Comparison of ENCODE assay signal across 15 cellular contexts in the genomic region with DNA sequence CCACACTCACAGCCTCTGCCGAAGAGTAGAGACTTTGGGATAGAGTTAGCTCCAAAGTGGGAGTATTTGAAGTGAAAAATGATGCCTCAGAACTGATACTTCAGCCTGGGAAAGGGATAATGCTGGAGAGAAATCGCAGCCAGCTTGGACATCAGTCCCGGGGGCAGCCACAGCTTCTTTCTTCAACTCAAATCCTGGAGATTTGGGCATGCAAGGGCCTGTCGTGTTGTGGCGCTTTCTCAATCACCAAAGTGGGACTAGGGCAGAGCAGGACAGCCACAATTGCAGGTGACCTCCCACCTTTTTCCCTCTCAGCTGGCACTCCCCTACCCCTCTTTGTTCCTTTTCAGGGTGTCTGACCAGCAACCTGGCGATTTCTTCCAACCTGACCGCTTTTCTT.
A peak's percentile ranks its signal among the peaks of the same experiment; 100 is the strongest.
DNase-seq lines count a peak whose midpoint lies in the region; ATAC-seq and TF ChIP-seq lines count a peak whose summit lies in the region.
"Had no signal": no experiment of that assay in that cellular context is flagged by ENCODE, and none has a peak within 500 bp of the region (broad histone marks: within the 10 kb centered on the region; RNA-seq: fewer than 3 reads in every experiment).

No MANE protein-coding gene starts in this region.

- H3K4me1 Mint-ChIP-seq in activated naive CD8-positive, alpha-beta T cell (ENCODE audit: low read depth) = peaks cover 7% of the 10 kb centered on the region
- H3K4me1 Mint-ChIP-seq in activated naive CD8-positive, alpha-beta T cell treated with anti-CD3 and anti-CD28 coated beads, Interleukin-2, amount 50 U/mL, for 24 hours = peaks cover 9% of the 10 kb centered on the region
- no peaks in the 10 kb centered on the region for H3K4me1 Mint-ChIP-seq in activated CD8-positive, alpha-beta T cell treated with anti-CD3 and anti-CD28 coated beads, Interleukin-2, amount 10 ng/mL, durations not matched to agents 7 days and 5 days (ENCODE audit: low read depth)
- peaks cover 7% of the 10 kb centered on the region for H3K4me1 Mint-ChIP-seq in type B pancreatic cell (ENCODE audit: unreplicated experiment)

- H3K27me3 Mint-ChIP-seq in activated naive CD8-positive, alpha-beta T cell = no peaks in the 10 kb centered on the region
- H3K27me3 Mint-ChIP-seq in activated naive CD8-positive, alpha-beta T cell treated with anti-CD3 and anti-CD28 coated beads, Interleukin-2, amount 50 U/mL, for 24 hours = no peaks in the 10 kb centered on the region
- H3K27me3 Mint-ChIP-seq in activated CD8-positive, alpha-beta T cell treated with anti-CD3 and anti-CD28 coated beads, Interleukin-2, amount 10 ng/mL, durations not matched to agents 7 days and 5 days (ENCODE audit: low read depth) = no peaks in the 10 kb centered on the region
- no peaks in the 10 kb centered on the region for H3K27me3 Mint-ChIP-seq in type B pancreatic cell
- H3K27me3 Mint-ChIP-seq: naive thymus-derived CD4-positive, alpha-beta T cell had no signal

- H3K4me3 Mint-ChIP-seq in activated naive CD8-positive, alpha-beta T cell = no peak overlapping the region
- no peak overlapping the region for H3K4me3 Mint-ChIP-seq in activated naive CD8-positive, alpha-beta T cell treated with anti-CD3 and anti-CD28 coated beads, Interleukin-2, amount 50 U/mL, for 24 hours
- no peak overlapping the region for H3K4me3 Mint-ChIP-seq in activated CD8-positive, alpha-beta T cell treated with anti-CD3 and anti-CD28 coated beads, Interleukin-2, amount 10 ng/mL, durations not matched to agents 7 days and 5 days
- H3K4me3 Mint-ChIP-seq in type B pancreatic cell = no peak overlapping the region
- H3K4me3 Mint-ChIP-seq: naive thymus-derived CD4-positive, alpha-beta T cell had no signal

- ATAC-seq in activated naive CD8-positive, alpha-beta T cell treated with anti-CD3 and anti-CD28 coated beads, Interleukin-2, amount 50 U/mL, for 24 hours = no peak
- no peak for ATAC-seq in activated CD8-positive, alpha-beta T cell treated with anti-CD3 and anti-CD28 coated beads, Interleukin-2, amount 10 ng/mL, durations not matched to agents 7 days and 5 days
- ATAC-seq: body of pancreas; naive thymus-derived CD4-positive, alpha-beta T cell; upper lobe of right lung had no signal

- DNase-seq in activated naive CD8-positive, alpha-beta T cell treated with anti-CD3 and anti-CD28 coated beads, Interleukin-2, amount 50 U/mL, for 24 hours = no peak
- DNase-seq in activated CD8-positive, alpha-beta T cell treated with anti-CD3 and anti-CD28 coated beads, Interleukin-2, amount 10 ng/mL, durations not matched to agents 7 days and 5 days = no peak
- DNase-seq in epithelial cell of esophagus (ENCODE audit: low read depth) (peak; percentile 58), type B pancreatic cell (ENCODE audit: extremely low spot score, unreplicated experiment) (no peak), NCI-H2081 treated with DMSO at 0.1 percent for 48 hours (lab: John Stamatoyannopoulos, UW) (no peak), NCI-H1417 (lab: John Stamatoyannopoulos, UW) (no peak), NCI-H2029 treated with DMSO at 0.1 percent for 48 hours (lab: John Stamatoyannopoulos, UW) (no peak)
- DNase-seq: body of pancreas; midbrain; naive thymus-derived CD4-positive, alpha-beta T cell; NCI-H82; spleen; T-helper 2 cell; upper lobe of right lung had no signal

- POLR2A ChIA-PET in activated CD8-positive, alpha-beta T cell treated with anti-CD3 and anti-CD28 coated beads, Interleukin-2, amount 10 ng/mL, durations not matched to agents 7 days and 5 days (lab: Charles Lee) = interaction anchor here (1.9 kb wide), 1 partner anchor 71 kb away, joined by 7 read pairs; a partner anchor contains a TSS

- CTCF ChIA-PET in activated CD8-positive, alpha-beta T cell treated with anti-CD3 and anti-CD28 coated beads, Interleukin-2, amount 10 ng/mL, durations not matched to agents 7 days and 5 days (lab: Charles Lee) = interaction anchor here (1.6 kb wide), 1 partner anchor 12 kb away, joined by 6 read pairs; no protein-coding TSS in a partner anchor

- H3K36me3 Mint-ChIP-seq in activated naive CD8-positive, alpha-beta T cell = no peaks in the 10 kb centered on the region
- H3K36me3 Mint-ChIP-seq in activated naive CD8-positive, alpha-beta T cell treated with anti-CD3 and anti-CD28 coated beads, Interleukin-2, amount 50 U/mL, for 24 hours (ENCODE audit: low read depth) = peaks cover 26% of the 10 kb centered on the region
- peaks cover 36% of the 10 kb centered on the region for H3K36me3 Mint-ChIP-seq in activated CD8-positive, alpha-beta T cell treated with anti-CD3 and anti-CD28 coated beads, Interleukin-2, amount 10 ng/mL, durations not matched to agents 7 days and 5 days (ENCODE audit: low read depth)
- peaks cover 10% of the 10 kb centered on the region for H3K36me3 Mint-ChIP-seq in type B pancreatic cell

- no peak overlapping the region for H3K4me3 ChIP-seq in epithelial cell of esophagus (ENCODE audit: low read length)
- H3K4me3 ChIP-seq: body of pancreas, spleen, upper lobe of right lung had no signal

- H3K9me3 Mint-ChIP-seq in activated naive CD8-positive, alpha-beta T cell (ENCODE audit: low read depth) = no peaks in the 10 kb centered on the region
- no peaks in the 10 kb centered on the region for H3K9me3 Mint-ChIP-seq in activated naive CD8-positive, alpha-beta T cell treated with anti-CD3 and anti-CD28 coated beads, Interleukin-2, amount 50 U/mL, for 24 hours
- no peaks in the 10 kb centered on the region for H3K9me3 Mint-ChIP-seq in activated CD8-positive, alpha-beta T cell treated with anti-CD3 and anti-CD28 coated beads, Interleukin-2, amount 10 ng/mL, durations not matched to agents 7 days and 5 days (ENCODE audit: insufficient read depth)
- H3K9me3 Mint-ChIP-seq in type B pancreatic cell = no peaks in the 10 kb centered on the region
- H3K9me3 Mint-ChIP-seq: naive thymus-derived CD4-positive, alpha-beta T cell had no signal

- H3K27ac Mint-ChIP-seq in activated naive CD8-positive, alpha-beta T cell = peak overlapping the region; percentile 34
- no peak overlapping the region for H3K27ac Mint-ChIP-seq in activated naive CD8-positive, alpha-beta T cell treated with anti-CD3 and anti-CD28 coated beads, Interleukin-2, amount 50 U/mL, for 24 hours
- H3K27ac Mint-ChIP-seq in activated CD8-positive, alpha-beta T cell treated with anti-CD3 and anti-CD28 coated beads, Interleukin-2, amount 10 ng/mL, durations not matched to agents 7 days and 5 days = peak overlapping the region; percentile 50
- H3K27ac Mint-ChIP-seq in type B pancreatic cell = peak overlapping the region; percentile 43

- TF ChIP-seq CTCF in epithelial cell of esophagus (IDR thresholded peaks at IDR 0.05; ENCODE audit: insufficient read depth, low read depth, low read length, missing control alignments) (no peak), type B pancreatic cell (conservative IDR thresholded peaks at IDR 0.05) (no peak)
